ENCODE assay signal across 8 cellular contexts in the genomic region with DNA sequence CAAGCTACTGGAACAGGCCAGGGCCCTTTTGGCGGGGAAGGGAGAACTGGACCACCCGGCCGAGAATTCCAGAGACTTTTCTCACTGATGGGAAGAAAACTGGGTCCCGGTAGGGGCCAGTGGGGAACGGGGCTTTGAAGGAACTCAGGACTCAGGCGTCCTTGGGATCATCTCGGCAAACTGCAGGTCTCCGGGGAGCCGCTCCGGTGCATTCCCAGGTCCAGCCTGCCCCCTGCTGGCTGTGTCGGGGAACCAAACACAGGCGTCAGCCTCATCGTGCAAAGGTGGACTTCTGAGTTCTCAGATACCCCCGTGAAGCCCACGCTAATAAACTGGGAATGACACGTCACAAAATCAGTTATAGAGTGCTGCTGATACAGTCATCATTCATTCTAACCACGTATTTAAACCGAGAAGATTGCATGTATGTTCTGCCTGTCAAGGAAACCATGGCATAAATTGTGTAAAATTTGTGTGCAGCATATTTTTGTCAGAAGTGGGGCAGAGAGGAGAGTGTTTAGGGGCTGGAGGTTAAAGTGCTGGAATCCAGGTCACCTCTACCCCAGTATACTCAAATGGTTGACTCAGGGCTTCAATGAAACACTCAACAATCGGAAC.
DNase-seq lines count a peak whose midpoint lies in the region; ATAC-seq, FAIRE-seq and TF ChIP-seq lines count a peak whose summit lies in the region.

No MANE protein-coding gene starts in this region.

- H3K4me2 ChIP-seq in DOHH2 (ENCODE audit: low read length): no peak overlapping the region

- TF ChIP-seq CTCF in DOHH2 (IDR thresholded peaks at IDR 0.05; ENCODE audit: low read depth, low read length, poor library complexity, severe bottlenecking) (peak; percentile 93), kidney (IDR thresholded peaks at IDR 0.05; ENCODE audit: borderline replicate concordance, extremely low read depth, insufficient read depth) (peak; percentile 94)

- no peak for TF ChIP-seq POLR2A in GM18505 (IDR thresholded peaks at IDR 0.05; ENCODE audit: borderline replicate concordance, extremely low read depth, insufficient read depth, insufficient read length)

- H3K79me2 ChIP-seq in DOHH2 (ENCODE audit: control insufficient read depth, low read length): no peaks in the 10 kb centered on the region

- H3K27me3 ChIP-seq in DOHH2 (ENCODE audit: control insufficient read depth, low read length): peaks cover 30% of the 10 kb centered on the region

- no peak overlapping the region for H3K27ac ChIP-seq in DOHH2 (ENCODE audit: low read depth, low read length)
- no peak overlapping the region for H3K27ac ChIP-seq in kidney (ENCODE audit: low read depth in 2 of 2, low read length in 2 of 2)

- ATAC-seq in GM18505 (IDR thresholded peaks at IDR 0.05; ENCODE audit: unreplicated experiment): no peak

- no peak overlapping the region for H3K4me3 ChIP-seq in DOHH2 (ENCODE audit: low read length)
- no peak overlapping the region for H3K4me3 ChIP-seq in kidney (ENCODE audit: low read length in 2 of 2)

- H4K20me1 ChIP-seq in DOHH2 (ENCODE audit: control insufficient read depth, insufficient read depth, low read depth, low read length): no peaks in the 10 kb centered on the region

- no peaks in the 10 kb centered on the region for H3K9me2 ChIP-seq in DOHH2 (replicated peaks; ENCODE audit: control insufficient read depth, low read length)

- no peaks in the 10 kb centered on the region for H3K4me1 ChIP-seq in DOHH2 (ENCODE audit: control insufficient read depth, low read length)
- no peaks in the 10 kb centered on the region for H3K4me1 ChIP-seq in kidney (ENCODE audit: control insufficient read depth in 1 of 2, insufficient read depth in 1 of 2, low read depth in 1 of 2, low read length in 2 of 2)

- no peaks in the 10 kb centered on the region for H3K9me3 ChIP-seq in DOHH2 (ENCODE audit: control insufficient read depth, insufficient read depth, low read length)
- no peaks in the 10 kb centered on the region for H3K9me3 ChIP-seq in kidney (ENCODE audit: control insufficient read depth in 1 of 2, low read length in 2 of 2)

- H3K36me3 ChIP-seq in DOHH2 (ENCODE audit: control insufficient read depth, low read length): no peaks in the 10 kb centered on the region
- no peaks in the 10 kb centered on the region for H3K36me3 ChIP-seq in kidney (ENCODE audit: control insufficient read depth in 1 of 2, insufficient read depth in 2 of 2, low read length in 2 of 2)

- no peak for FAIRE-seq in kidney (lab: Jason Lieb, UNC)

- in situ Hi-C loops in SK-MEL-5 (cut with HindIII; ENCODE audit: low pct_unique_long_range_greater_than_20kb, low sequenced_read_pairs): no loop called here
- in situ Hi-C loops in T47D (cut with HindIII; ENCODE audit: low pct_unique_long_range_greater_than_20kb, low sequenced_read_pairs): no loop called here

- intact Hi-C loops in kidney (cut with DNase I): loop anchor here (5.0 kb wide), 1 partner anchor 390 kb away; no protein-coding TSS in a partner anchor

- DNase-seq in HuH-7 (ENCODE audit: low spot score) (peak; percentile 88), SK-MEL-5 (ENCODE audit: low read depth, low spot score) (peak; percentile 43), T47D (ENCODE audit: low read depth in 1 of 2, low spot score in 1 of 2) (peak; percentile 67 to 68), kidney (peak; percentile 88)
- peak in 3 of 4 experiments; percentile 18 to 41 (median 28) for DNase-seq in stimulated activated CD4-positive, alpha-beta T cell treated with anti-CD3 and anti-CD28 coated beads, Interleukin-1b, Interleukin-23, amount 100 ng/mL, for 24 hours (ENCODE audit: low read depth in 4 of 4, low spot score in 1 of 4)
- DNase-seq in stimulated activated naive CD4-positive, alpha-beta T cell (lab: John Stamatoyannopoulos, UW): no peak

- H3F3A ChIP-seq in DOHH2 (ENCODE audit: control insufficient read depth, insufficient read depth): no peaks in the 10 kb centered on the region

- no peak overlapping the region for H3K9ac ChIP-seq in kidney (ENCODE audit: low read length in 2 of 2)

Comparison
In these comparisons a context has a peak if more than half of its experiments do, and no peak if none do; other contexts are left out.
1. DNase-seq: peak in HuH-7 (single experiment), SK-MEL-5 (single experiment), T47D (2 of 2), kidney (single experiment) and stimulated activated CD4-positive, alpha-beta T cell treated with anti-CD3 and anti-CD28 coated beads, Interleukin-1b, Interleukin-23, amount 100 ng/mL, for 24 hours (3 of 4); none in stimulated activated naive CD4-positive, alpha-beta T cell (0 of 6).